ENCODE assay signal across 18 cellular contexts in genomic region chr5:36162810-36163486, GRCh38. TPM values are rescaled to one million over a fixed set of nuclear protein-coding genes. Genes with fewer than 3 reads are reported as not detected.
DNase-seq lines count a peak whose midpoint lies in the region; ATAC-seq, FAIRE-seq and TF ChIP-seq lines count a peak whose summit lies in the region.
"Had no signal": no experiment of that assay in that cellular context is flagged by ENCODE, and none has a peak within 500 bp of the region (broad histone marks: within the 10 kb centered on the region; RNA-seq: fewer than 3 reads in every experiment).

No MANE protein-coding gene starts in this region.

- CTCF ChIA-PET in RWPE1 (lab: Yijun Ruan, JAX), result no interaction called here

- POLR2A ChIA-PET in RWPE1 (lab: Yijun Ruan, JAX; ENCODE audit: low non-redundant PET), result no interaction called here

- peaks cover 66% of the 10 kb centered on the region for H3K36me3 Mint-ChIP-seq in activated naive CD8-positive, alpha-beta T cell treated with anti-CD3 and anti-CD28 coated beads, Interleukin-2, amount 50 U/mL, for 24 hours (ENCODE audit: low read depth)
- peaks cover 50% of the 10 kb centered on the region for H3K36me3 Mint-ChIP-seq in activated naive CD8-positive, alpha-beta T cell treated with anti-CD3 and anti-CD28 coated beads for 36 hours
- H3K36me3 Mint-ChIP-seq in astrocyte (ENCODE audit: low read depth, unreplicated experiment), result peaks cover 8% of the 10 kb centered on the region

- no CpG with 5 or more reads among the region's 9 CpGs for WGBS in mesendoderm (ENCODE audit: extremely low coverage, insufficient coverage, low lambda C conversion rate)

- H2BK5ac ChIP-seq in mesendoderm (ENCODE audit: low read length), result no peak overlapping the region

- intact Hi-C loops in uterus (cut with DNase I; ENCODE audit: low total_unique reads), result no loop called here

- H3K36me3 ChIP-seq in astrocyte (ENCODE audit: insufficient read depth, low read length) (peaks cover 40% of the 10 kb centered on the region), mesendoderm (ENCODE audit: control insufficient read depth, insufficient read depth, low read length) (peaks cover 9% of the 10 kb centered on the region), uterus (no peaks in the 10 kb centered on the region)

- peak overlapping the region; percentile 20 for H3K27ac Mint-ChIP-seq in activated naive CD8-positive, alpha-beta T cell treated with anti-CD3 and anti-CD28 coated beads, Interleukin-2, amount 50 U/mL, for 24 hours
- no peak overlapping the region for H3K27ac Mint-ChIP-seq in activated naive CD8-positive, alpha-beta T cell treated with anti-CD3 and anti-CD28 coated beads for 36 hours
- no peak overlapping the region for H3K27ac Mint-ChIP-seq in astrocyte (ENCODE audit: unreplicated experiment)

- no peaks in the 10 kb centered on the region for H3K27me3 ChIP-seq in astrocyte (ENCODE audit: insufficient read depth, low read length)
- no peaks in the 10 kb centered on the region for H3K27me3 ChIP-seq in mesendoderm (ENCODE audit: insufficient read depth, low read length, poor library complexity)
- H3K27me3 ChIP-seq in uterus, result no peaks in the 10 kb centered on the region
- H3K27me3 ChIP-seq: SJCRH30 had no signal

- no peak for ATAC-seq in activated naive CD8-positive, alpha-beta T cell treated with anti-CD3 and anti-CD28 coated beads, Interleukin-2, amount 50 U/mL, for 24 hours
- ATAC-seq: PC-3 had no signal

- no peak overlapping the region for H2AFZ ChIP-seq in astrocyte (ENCODE audit: low read depth, low read length)

- no peak overlapping the region for H4K8ac ChIP-seq in mesendoderm (ENCODE audit: low read depth, low read length)

- H3K79me2 ChIP-seq in astrocyte (ENCODE audit: insufficient read depth, low read length) (peaks cover 62% of the 10 kb centered on the region), mesendoderm (ENCODE audit: control insufficient read depth, insufficient read depth, low read length) (peaks cover 41% of the 10 kb centered on the region)

- no peak overlapping the region for H3K56ac ChIP-seq in mesendoderm (ENCODE audit: low read length)

- no peak overlapping the region for H3K4me2 ChIP-seq in astrocyte (ENCODE audit: low read length)
- H3K4me2 ChIP-seq in mesendoderm (ENCODE audit: low read length), result no peak overlapping the region

- H3K9me3 ChIP-seq in astrocyte (ENCODE audit: insufficient read depth, low read depth, low read length), result no peaks in the 10 kb centered on the region
- no peaks in the 10 kb centered on the region for H3K9me3 ChIP-seq in uterus
- H3K9me3 ChIP-seq: SJCRH30 had no signal

- no peaks in the 10 kb centered on the region for H3K9me3 Mint-ChIP-seq in activated naive CD8-positive, alpha-beta T cell treated with anti-CD3 and anti-CD28 coated beads, Interleukin-2, amount 50 U/mL, for 24 hours
- no peaks in the 10 kb centered on the region for H3K9me3 Mint-ChIP-seq in activated naive CD8-positive, alpha-beta T cell treated with anti-CD3 and anti-CD28 coated beads for 36 hours
- peaks cover 1% of the 10 kb centered on the region for H3K9me3 Mint-ChIP-seq in astrocyte (ENCODE audit: unreplicated experiment)

- FAIRE-seq in astrocyte (lab: Jason Lieb, UNC), result peak; percentile 29
- FAIRE-seq: A204.1, GM12892, H54 had no signal

- H3K27ac ChIP-seq in astrocyte (ENCODE audit: low read depth, low read length), result no peak overlapping the region
- H3K27ac ChIP-seq in mesendoderm (ENCODE audit: low read depth, low read length), result no peak overlapping the region
- no peak overlapping the region for H3K27ac ChIP-seq in RWPE1
- no peak overlapping the region for H3K27ac ChIP-seq in uterus
- H3K27ac ChIP-seq: SJCRH30 had no signal

- no peak overlapping the region for H3K18ac ChIP-seq in mesendoderm (ENCODE audit: low read length)

- no peak overlapping the region for H2BK120ac ChIP-seq in mesendoderm (ENCODE audit: low read depth, low read length)

- H3K23ac ChIP-seq in mesendoderm (ENCODE audit: low read length), result no peak overlapping the region

- DNase-seq in activated naive CD8-positive, alpha-beta T cell treated with anti-CD3 and anti-CD28 coated beads, Interleukin-2, amount 50 U/mL, for 24 hours, result no peak
- no peak for DNase-seq in activated naive CD8-positive, alpha-beta T cell treated with anti-CD3 and anti-CD28 coated beads for 36 hours
- DNase-seq in astrocyte (ENCODE audit: low read depth) (no peak), mesendoderm (peak; percentile 68), superior temporal gyrus (ENCODE audit: extremely low spot score) (peak; percentile 83), RWPE1 (ENCODE audit: low spot score) (no peak), NCI-H69 (lab: John Stamatoyannopoulos, UW) (no peak), uterus (no peak)
- DNase-seq: GF-D8, IMR-90, NCI-H1105 treated with DMSO at 0.1 percent for 48 hours, NCI-H1694 treated with DMSO at 0.1 percent for 48 hours, NCI-H446, PC-3, SJCRH30 had no signal

- no peak for TF ChIP-seq POLR2A in uterus (IDR thresholded peaks at IDR 0.05)

- no peak overlapping the region for H4K5ac ChIP-seq in mesendoderm (ENCODE audit: low read length)

- peaks cover 32% of the 10 kb centered on the region for H4K20me1 ChIP-seq in astrocyte (ENCODE audit: insufficient read depth, low read length)

- H2BK15ac ChIP-seq in mesendoderm (replicated peaks; ENCODE audit: low read depth), result no peak overlapping the region

- TF ChIP-seq CTCF in astrocyte (IDR thresholded peaks at IDR 0.05; ENCODE audit: insufficient read depth, low read depth, low read length), result no peak
- TF ChIP-seq CTCF in RWPE1 (conservative IDR thresholded peaks at IDR 0.05; ENCODE audit: low read depth), result no peak
- no peak for TF ChIP-seq CTCF in uterus (IDR thresholded peaks at IDR 0.05)

- H2AK5ac ChIP-seq in mesendoderm (ENCODE audit: low read length), result no peak overlapping the region

- peaks cover 21% of the 10 kb centered on the region for H3K79me1 ChIP-seq in mesendoderm (ENCODE audit: low read length)

- H3K27me3 Mint-ChIP-seq in activated naive CD8-positive, alpha-beta T cell treated with anti-CD3 and anti-CD28 coated beads, Interleukin-2, amount 50 U/mL, for 24 hours, result no peaks in the 10 kb centered on the region
- H3K27me3 Mint-ChIP-seq in activated naive CD8-positive, alpha-beta T cell treated with anti-CD3 and anti-CD28 coated beads for 36 hours, result no peaks in the 10 kb centered on the region
- no peaks in the 10 kb centered on the region for H3K27me3 Mint-ChIP-seq in astrocyte (ENCODE audit: low read depth, unreplicated experiment)

- no peak overlapping the region for H3K4me3 ChIP-seq in astrocyte (ENCODE audit: insufficient read depth, low read depth, low read length)
- no peak overlapping the region for H3K4me3 ChIP-seq in mesendoderm (ENCODE audit: low read length)
- no peak overlapping the region for H3K4me3 ChIP-seq in uterus
- H3K4me3 ChIP-seq: SJCRH30 had no signal

- H3K4ac ChIP-seq in mesendoderm (ENCODE audit: low read depth, low read length), result no peak overlapping the region

- H3K4me3 Mint-ChIP-seq in activated naive CD8-positive, alpha-beta T cell treated with anti-CD3 and anti-CD28 coated beads, Interleukin-2, amount 50 U/mL, for 24 hours, result no peak overlapping the region
- H3K4me3 Mint-ChIP-seq in activated naive CD8-positive, alpha-beta T cell treated with anti-CD3 and anti-CD28 coated beads for 36 hours, result no peak overlapping the region
- no peak overlapping the region for H3K4me3 Mint-ChIP-seq in astrocyte (ENCODE audit: unreplicated experiment)

- no peaks in the 10 kb centered on the region for H3K4me1 ChIP-seq in astrocyte (ENCODE audit: insufficient read depth, low read length)
- H3K4me1 ChIP-seq in mesendoderm (ENCODE audit: control insufficient read depth, low read depth, low read length), result no peaks in the 10 kb centered on the region
- no peaks in the 10 kb centered on the region for H3K4me1 ChIP-seq in uterus

- H3K9ac ChIP-seq in astrocyte (ENCODE audit: low read length) (no peak overlapping the region), mesendoderm (ENCODE audit: low read length) (no peak overlapping the region)

- peaks cover 6% of the 10 kb centered on the region for H3K4me1 Mint-ChIP-seq in activated naive CD8-positive, alpha-beta T cell treated with anti-CD3 and anti-CD28 coated beads, Interleukin-2, amount 50 U/mL, for 24 hours
- H3K4me1 Mint-ChIP-seq in activated naive CD8-positive, alpha-beta T cell treated with anti-CD3 and anti-CD28 coated beads for 36 hours, result peaks cover 20% of the 10 kb centered on the region
- peaks cover 6% of the 10 kb centered on the region for H3K4me1 Mint-ChIP-seq in astrocyte (ENCODE audit: low read depth, unreplicated experiment)

RNA-seq across cellular contexts. Expression of gene SKP2, which starts 11.0 kb away (rescaled TPM):
- 10 to 100 TPM; 61.6 to 63.4 TPM for total RNA-seq in activated naive CD8-positive, alpha-beta T cell treated with anti-CD3 and anti-CD28 coated beads for 36 hours
- total RNA-seq in astrocyte (22.9 and 31.4 TPM in 2 replicates), uterus (10 to 100 TPM in 2 of 4 donors, 1 to 10 TPM in 2; 2.3 to 56.8 (median 9.5) TPM)
- 157 TPM for polyA plus RNA-seq in mesendoderm (2013, experiment 1 of 2)
- 157 TPM for polyA plus RNA-seq in mesendoderm (2013, experiment 2 of 2)

RNA-seq across cellular contexts. Expression of gene LMBRD2, which starts 11.3 kb away (rescaled TPM):
- 10 to 100 TPM in 1 of 2 experiments, 1 to 10 TPM in 1; 9.3 to 11.5 TPM for total RNA-seq in activated naive CD8-positive, alpha-beta T cell treated with anti-CD3 and anti-CD28 coated beads for 36 hours
- total RNA-seq in astrocyte, result 6.4 and 9.0 TPM in 2 replicates
- polyA plus RNA-seq in mesendoderm (2013, experiment 1 of 2), result 3.1 TPM
- 2.3 TPM for polyA plus RNA-seq in mesendoderm (2013, experiment 2 of 2)
- total RNA-seq in uterus, result 10 to 100 TPM in 2 of 4 donors, 1 to 10 TPM in 2; 2.3 to 17.9 (median 8.0) TPM

Comparison
In these comparisons a context has a peak if more than half of its experiments do, and no peak if none do; other contexts are left out.
1. DNase-seq: peak in mesendoderm (single experiment) and superior temporal gyrus (single experiment); none in activated naive CD8-positive, alpha-beta T cell treated with anti-CD3 and anti-CD28 coated beads, Interleukin-2, amount 50 U/mL, for 24 hours (single experiment), activated naive CD8-positive, alpha-beta T cell treated with anti-CD3 and anti-CD28 coated beads for 36 hours (single experiment), astrocyte (single experiment), RWPE1 (single experiment), NCI-H69 (single experiment) and uterus (0 of 2).